ENCODE assay signal across 8 cellular contexts in genomic region chr12:121773011-121773777, GRCh38. TPM values are rescaled to one million over a fixed set of nuclear protein-coding genes. Genes with fewer than 3 reads are reported as not detected.
DNase-seq lines count a peak whose midpoint lies in the region; TF ChIP-seq lines count a peak whose summit lies in the region.

No MANE protein-coding gene starts in this region.

- H3K4me1 ChIP-seq in spleen: peaks cover 5 to 34% (median 24%) of the 10 kb centered on the region in 6 donors

- intact Hi-C loops in spleen (cut with DNase I; ENCODE audit: low total_unique reads): loop anchor here (2.0 kb wide), 1 partner anchor 76 kb away; no protein-coding TSS in a partner anchor

- TF ChIP-seq CTCF in GM10248 (IDR thresholded peaks at IDR 0.05; ENCODE audit: control extremely low read depth, extremely low read depth, low read depth, missing control alignments) (peak; percentile 92), SU-DHL-6 (IDR thresholded peaks at IDR 0.05; ENCODE audit: insufficient read depth, low read length, poor library complexity, severe bottlenecking) (peak; percentile 90), spleen (IDR thresholded peaks at IDR 0.05 in 8 of 11, conservative IDR thresholded peaks at IDR 0.05 in 3 of 11) (peak; percentile 61 to 84 (median 80))

- WGBS in spleen, 5 donors: 49 to 80% (median 52%) methylated on average over 8 to 14 of the region's 14 CpGs

- POLR2A ChIA-PET in GM10248 (lab: Yijun Ruan, JAX): no interaction called here

- H3K36me3 ChIP-seq in SU-DHL-6 (ENCODE audit: low read length): no peaks in the 10 kb centered on the region
- peaks cover 0 to 8% (median under 1%) of the 10 kb centered on the region in 6 donors for H3K36me3 ChIP-seq in spleen

- peak overlapping the region; percentile 17 for H3K4me2 ChIP-seq in SU-DHL-6 (ENCODE audit: low read depth, low read length, poor library complexity, severe bottlenecking)

- H3K27ac ChIP-seq in SU-DHL-6 (ENCODE audit: low read depth, low read length): 0 out of 2 replicates have a peak overlapping the region, but pooled peaks have one; percentile 20
- peak overlapping the region in 2 of 8 donors; percentile 5 to 39 for H3K27ac ChIP-seq in spleen

- peak overlapping the region; percentile 25; the same call in 1 of the 2 replicates for H3K9ac ChIP-seq in SU-DHL-6 (ENCODE audit: low read length)

- no peaks in the 10 kb centered on the region for H3K79me2 ChIP-seq in SU-DHL-6 (ENCODE audit: insufficient read depth, low read length)

- H3K9me3 ChIP-seq in SU-DHL-6 (ENCODE audit: insufficient read depth, low read length) (no peaks in the 10 kb centered on the region), spleen (no peaks in the 10 kb centered on the region)

- DNase-seq in GM10248 (ENCODE audit: extremely low spot score) (peak; percentile 93), HCEC 1CT (peak; percentile 55), MV-4-11 (lab: John Stamatoyannopoulos, UW) (peak; percentile 58), amniotic epithelial cell (ENCODE audit: low read depth) (peak; percentile 55), hippocampal formation (lab: John Stamatoyannopoulos, UW) (peak; percentile 30 to 48), spleen (peak; percentile 94), NCI-H187 treated with DMSO at 0.1 percent for 48 hours (lab: John Stamatoyannopoulos, UW) (no peak)

- no peaks in the 10 kb centered on the region for H3K9me2 ChIP-seq in SU-DHL-6 (replicated peaks; ENCODE audit: insufficient read depth, low read length)

- H3K27me3 ChIP-seq in SU-DHL-6 (ENCODE audit: low read length) (no peaks in the 10 kb centered on the region), spleen (replicated peaks in 1 of 7) (no peaks in the 10 kb centered on the region)

- H3F3A ChIP-seq in SU-DHL-6 (ENCODE audit: insufficient read depth): peaks cover 6% of the 10 kb centered on the region

- CTCF ChIA-PET in GM10248 (lab: Yijun Ruan, JAX): interaction anchor here (0.5 to 23.3 kb wide), 23 partner anchors 11 to 406 kb away, joined by 3 to 533 read pairs (median 6); partner anchors contain the start of genes RHOF and TMEM120B

- H3K4me3 ChIP-seq in SU-DHL-6 (ENCODE audit: insufficient read depth, low read length, poor library complexity, severe bottlenecking): no peak overlapping the region
- H3K4me3 ChIP-seq in spleen: no peak overlapping the region

- H2AFZ ChIP-seq in SU-DHL-6 (ENCODE audit: low read depth, low read length, severe bottlenecking): peak overlapping the region; percentile 82

- H4K20me1 ChIP-seq in SU-DHL-6 (ENCODE audit: low read depth, low read length): no peaks in the 10 kb centered on the region

- TF ChIP-seq POLR2A in spleen (IDR thresholded peaks at IDR 0.05): no peak

RNA-seq across cellular contexts. Expression of gene RHOF, which starts 20.3 kb away (rescaled TPM):
- 10 to 100 TPM; 45.2 to 71.7 (median 54.6) TPM for total RNA-seq in spleen
- polyA plus RNA-seq in spleen: 10 to 100 TPM; 18.4 to 29.4 (median 20.3) TPM

RNA-seq across cellular contexts. Expression of gene SETD1B, which starts 30.6 kb away (rescaled TPM):
- 10 to 100 TPM; 19.9 to 37.7 (median 31.8) TPM for total RNA-seq in spleen
- 10 to 100 TPM in 1 of 3 donors, 1 to 10 TPM in 2; 3.3 to 11.9 (median 5.3) TPM for polyA plus RNA-seq in spleen
